ENCODE assay signal across 17 cellular contexts in genomic region chr11:68076371-68077042, GRCh38. TPM values are rescaled to one million over a fixed set of nuclear protein-coding genes. Genes with fewer than 3 reads are reported as not detected.
DNase-seq lines count a peak whose midpoint lies in the region; ATAC-seq, FAIRE-seq and TF ChIP-seq lines count a peak whose summit lies in the region.
"Had no signal": no experiment of that assay in that cellular context is flagged by ENCODE, and none has a peak within 500 bp of the region (broad histone marks: within the 10 kb centered on the region; RNA-seq: fewer than 3 reads in every experiment).

No MANE protein-coding gene starts in this region.

- no peak overlapping the region for H4K5ac ChIP-seq in H1 (ENCODE audit: insufficient read length, low read depth, low read length)

- peaks cover 19% of the 10 kb centered on the region for H3K79me1 ChIP-seq in H1 (ENCODE audit: low read depth, low read length)
- peaks cover 22% of the 10 kb centered on the region for H3K79me1 ChIP-seq in mesenchymal stem cell (replicated peaks; ENCODE audit: low read length, poor library complexity, severe bottlenecking)

- 85% methylated on average over 11 of the region's 11 CpGs; no CpG with 5 or more reads in 1 of the 2 experiments for WGBS in H1 (ENCODE audit: extremely low coverage in 1 of 2, insufficient coverage in 1 of 2, insufficient read length in 1 of 2, insufficient replicate concordance in 2 of 2, low coverage in 1 of 2, low lambda C conversion rate in 2 of 2, missing lambda C conversion rate in 1 of 2), 2 experiments
- 97% methylated on average over 7 of the region's 11 CpGs for WGBS in mesenchymal stem cell

- no peak overlapping the region for H2AFZ ChIP-seq in H1 (ENCODE audit: low read length)
- H2AFZ ChIP-seq in mesenchymal stem cell (ENCODE audit: low read depth, low read length), result no peak overlapping the region

- no peak for ATAC-seq in GM18909 (IDR thresholded peaks at IDR 0.05; ENCODE audit: poor library complexity, unreplicated experiment)
- ATAC-seq: activated T-cell treated with anti-CD3 and anti-CD28 coated beads, Interleukin-2, amount 50 U/mL, for 4 hours; effector memory CD8-positive, alpha-beta T cell; stimulated activated naive CD8-positive, alpha-beta T cell treated with anti-CD3 and anti-CD28 coated beads, Interleukin-15, Interleukin-2, amounts not matched to agents 100 U/mL and 50 U/mL, for 24 hours had no signal

- H3K79me2 ChIP-seq in DOHH2 (ENCODE audit: control insufficient read depth, low read length), result no peaks in the 10 kb centered on the region
- H3K79me2 ChIP-seq in H1 (ENCODE audit: control insufficient read depth in 1 of 2, insufficient read depth in 2 of 2, low read length in 2 of 2), result peaks cover 3 to 42% of the 10 kb centered on the region in 2 experiments

- H2AK5ac ChIP-seq in H1 (ENCODE audit: low read depth, low read length) (no peak overlapping the region), mesenchymal stem cell (ENCODE audit: low read length, severe bottlenecking) (no peak overlapping the region)

- H3K27me3 ChIP-seq in DOHH2 (ENCODE audit: control insufficient read depth, low read length) (no peaks in the 10 kb centered on the region), H1 (replicated peaks in 1 of 4; ENCODE audit: control insufficient read depth in 3 of 4, extremely low read depth in 1 of 4, insufficient read depth in 3 of 4, low read length in 3 of 4) (no peaks in the 10 kb centered on the region), mesenchymal stem cell (ENCODE audit: control insufficient read depth in 1 of 2, insufficient read depth in 1 of 2, low read length in 2 of 2) (no peaks in the 10 kb centered on the region), H7 (ENCODE audit: control insufficient read depth, insufficient read depth, low read length) (no peaks in the 10 kb centered on the region)
- H3K27me3 ChIP-seq: BLaER1 had no signal

- no peaks in the 10 kb centered on the region for H3K9me3 ChIP-seq in DOHH2 (ENCODE audit: control insufficient read depth, insufficient read depth, low read length)
- no peaks in the 10 kb centered on the region for H3K9me3 ChIP-seq in H1 (ENCODE audit: insufficient read depth in 2 of 2, low read depth in 1 of 2, low read length in 1 of 2)
- H3K9me3 ChIP-seq in mesenchymal stem cell (ENCODE audit: control insufficient read depth, low read length), result no peaks in the 10 kb centered on the region
- H3K9me3 ChIP-seq: BLaER1 had no signal

- TF ChIP-seq RAD21 in H1 (IDR thresholded peaks at IDR 0.05 in 1 of 2, conservative IDR thresholded peaks at IDR 0.05 in 1 of 2; ENCODE audit: low read depth in 2 of 2, low read length in 2 of 2), result no peak; a peak in 1 of 4 replicates

- no peak overlapping the region for H3K23ac ChIP-seq in H1 (ENCODE audit: insufficient read length)
- H3K23ac ChIP-seq in mesenchymal stem cell (ENCODE audit: low read length in 2 of 2), result no peak overlapping the region

- no peak overlapping the region for H4K91ac ChIP-seq in H1 (replicated peaks; ENCODE audit: insufficient read length, low read length)
- H4K91ac ChIP-seq in mesenchymal stem cell (ENCODE audit: low read length), result no peak overlapping the region

- H3K4me1 ChIP-seq in DOHH2 (ENCODE audit: control insufficient read depth, low read length) (no peaks in the 10 kb centered on the region), H1 (replicated peaks in 1 of 4; ENCODE audit: control insufficient read depth in 3 of 4, insufficient read depth in 4 of 4, low read length in 3 of 4) (no peaks in the 10 kb centered on the region), mesenchymal stem cell (ENCODE audit: control insufficient read depth, insufficient read depth, low read depth, low read length) (peaks cover 1% of the 10 kb centered on the region)

- H2BK5ac ChIP-seq in H1 (ENCODE audit: low read depth, low read length), result no peak overlapping the region
- no peak overlapping the region for H2BK5ac ChIP-seq in mesenchymal stem cell (ENCODE audit: low read depth, low read length, poor library complexity, severe bottlenecking)

- no peak for TF ChIP-seq POLR2A in H1 (IDR thresholded peaks at IDR 0.05; ENCODE audit: control extremely low read depth in 1 of 2, low read depth in 2 of 2, low read length in 2 of 2)

- H2BK12ac ChIP-seq in H1 (ENCODE audit: low read depth, low read length) (no peak overlapping the region), mesenchymal stem cell (ENCODE audit: low read length in 2 of 2) (no peak overlapping the region)

- H4K20me1 ChIP-seq in DOHH2 (ENCODE audit: control insufficient read depth, insufficient read depth, low read depth, low read length), result no peaks in the 10 kb centered on the region
- H4K20me1 ChIP-seq in H1 (replicated peaks in 1 of 2; ENCODE audit: control insufficient read depth in 1 of 2, insufficient read depth in 2 of 2, low read length in 2 of 2), result peaks cover 3 to 20% of the 10 kb centered on the region in 2 experiments

- no peak overlapping the region for H3K14ac ChIP-seq in H1 (ENCODE audit: insufficient read length)
- no peak overlapping the region for H3K14ac ChIP-seq in mesenchymal stem cell (ENCODE audit: low read length in 2 of 2)

- peak; percentile 7 for TF ChIP-seq CTCF in DOHH2 (IDR thresholded peaks at IDR 0.05; ENCODE audit: low read depth, low read length, poor library complexity, severe bottlenecking)
- TF ChIP-seq CTCF in H1 (IDR thresholded peaks at IDR 0.05; ENCODE audit: control extremely low read depth in 1 of 3, insufficient read depth in 1 of 3, low read depth in 1 of 3, low read length in 3 of 3), result no peak

- H2BK120ac ChIP-seq in H1 (replicated peaks; ENCODE audit: low read depth, low read length) (no peak overlapping the region), mesenchymal stem cell (ENCODE audit: low read depth, low read length) (no peak overlapping the region)

- FAIRE-seq in H1 (lab: Jason Lieb, UNC), result no peak
- no peak for FAIRE-seq in HTR-8/SVneo (lab: Jason Lieb, UNC)

- peak overlapping the region; percentile 23; the same call in 1 of the 2 replicates for H4K8ac ChIP-seq in H1 (ENCODE audit: extremely low read depth, insufficient read depth, low read length)
- H4K8ac ChIP-seq in mesenchymal stem cell (ENCODE audit: low read length), result no peak overlapping the region

- no peak for TF ChIP-seq EP300 in H1 (IDR thresholded peaks at IDR 0.05; ENCODE audit: borderline replicate concordance in 1 of 2, low read depth in 2 of 2, low read length in 2 of 2)

- no peaks in the 10 kb centered on the region for H3K9me2 ChIP-seq in DOHH2 (replicated peaks; ENCODE audit: control insufficient read depth, low read length)

- POLR2A ChIA-PET in H1 (lab: Charles Lee; ENCODE audit: partially characterized antibody), result interaction anchor here (1.5 to 2.4 kb wide), 3 partner anchors 9 to 42 kb away, joined by 4 to 9 read pairs (median 5); no protein-coding TSS in a partner anchor

- H3K27ac ChIP-seq in DOHH2 (ENCODE audit: low read depth, low read length) (no peak overlapping the region), H1 (ENCODE audit: low read depth, low read length) (no peak overlapping the region), mesenchymal stem cell (ENCODE audit: low read length, poor library complexity, severe bottlenecking) (no peak overlapping the region)

- no peak overlapping the region for H3K4ac ChIP-seq in H1 (replicated peaks; ENCODE audit: insufficient read length, low read depth, low read length)
- no peak overlapping the region for H3K4ac ChIP-seq in mesenchymal stem cell (ENCODE audit: low read depth in 1 of 2, low read length in 2 of 2)

- no peak overlapping the region for H2BK20ac ChIP-seq in H1 (ENCODE audit: low read length)

- no peak overlapping the region for H3K56ac ChIP-seq in H1 (replicated peaks; ENCODE audit: insufficient read length, low read depth, low read length)

- H3K4me3 ChIP-seq in DOHH2 (ENCODE audit: low read length) (no peak overlapping the region), H1 (ENCODE audit: extremely low read depth in 1 of 4, insufficient read depth in 2 of 4, low read depth in 3 of 4, low read length in 4 of 4) (no peak overlapping the region), mesenchymal stem cell (ENCODE audit: insufficient read depth in 1 of 2, low read depth in 1 of 2, low read length in 2 of 2) (no peak overlapping the region), H7 (ENCODE audit: insufficient read depth, low read depth, low read length) (no peak overlapping the region)
- H3K4me3 ChIP-seq: BLaER1 had no signal

- no peak overlapping the region for H3K18ac ChIP-seq in H1 (ENCODE audit: extremely low read depth, low read length)
- no peak overlapping the region for H3K18ac ChIP-seq in mesenchymal stem cell (ENCODE audit: low read depth in 1 of 2, low read length in 2 of 2)

- DNase-seq in HuH-7.5 (ENCODE audit: low spot score) (peak; percentile 69), H1 (ENCODE audit: low read depth in 1 of 2, low spot score in 2 of 2) (no peak), mesenchymal stem cell (peak; percentile 16), H7 (no peak), HTR-8/SVneo (ENCODE audit: insufficient read length, low spot score) (no peak), DMS79 (lab: John Stamatoyannopoulos, UW) (no peak)
- DNase-seq: activated B cell treated with CpG ODN at 0.5 μM for 24 hours; activated T-cell treated with anti-CD3 and anti-CD28 coated beads, Interleukin-2, amount 50 U/mL, for 4 hours; effector memory CD8-positive, alpha-beta T cell; NCI-H1048; NCI-H510A; Right ventricle myocardium superior; stimulated activated CD4-positive, alpha-beta T cell treated with anti-CD3 and anti-CD28 coated beads, Interleukin-4, amount 100 ng/mL, for 1 hour; stimulated activated naive CD8-positive, alpha-beta T cell treated with anti-CD3 and anti-CD28 coated beads, Interleukin-15, Interleukin-2, amounts not matched to agents 100 U/mL and 50 U/mL, for 24 hours had no signal

- CTCF ChIA-PET in H1 (lab: Charles Lee; ENCODE audit: partially characterized antibody), result interaction anchor here (0.6 to 1.9 kb wide), 7 partner anchors 24 to 130 kb away, joined by 3 to 5 read pairs (median 3); partner anchors contain the start of gene TCIRG1

- H3K23me2 ChIP-seq in H1 (ENCODE audit: low read depth, low read length), result no peaks in the 10 kb centered on the region

- H3K9ac ChIP-seq in H1 (replicated peaks in 1 of 4; ENCODE audit: extremely low read depth in 1 of 4, low read depth in 3 of 4, low read length in 3 of 4) (no peak overlapping the region), mesenchymal stem cell (ENCODE audit: low read length) (no peak overlapping the region)
- H3K9ac ChIP-seq: BLaER1 had no signal

- H3K4me2 ChIP-seq in DOHH2 (ENCODE audit: low read length) (no peak overlapping the region), H1 (ENCODE audit: insufficient read depth in 1 of 2, low read depth in 2 of 2, low read length in 2 of 2) (no peak overlapping the region), mesenchymal stem cell (ENCODE audit: low read length, poor library complexity, severe bottlenecking) (no peak overlapping the region)

- H3K36me3 ChIP-seq in DOHH2 (ENCODE audit: control insufficient read depth, low read length), result peaks cover 14% of the 10 kb centered on the region
- H3K36me3 ChIP-seq in H1 (ENCODE audit: control insufficient read depth in 2 of 4, insufficient read depth in 4 of 4, low read length in 3 of 4), result peaks cover 18 to 67% (median 39%) of the 10 kb centered on the region in 4 experiments
- peaks cover 25 to 33% of the 10 kb centered on the region in 2 experiments for H3K36me3 ChIP-seq in mesenchymal stem cell (ENCODE audit: control insufficient read depth in 1 of 2, insufficient read depth in 2 of 2, low read depth in 1 of 2, low read length in 2 of 2)
- H3K36me3 ChIP-seq in H7 (replicated peaks; ENCODE audit: control insufficient read depth, insufficient read depth, low read length), result peaks cover 32% of the 10 kb centered on the region

- H2BK15ac ChIP-seq in H1 (ENCODE audit: low read length), result no peak overlapping the region
- H2BK15ac ChIP-seq in mesenchymal stem cell (ENCODE audit: low read depth, poor library complexity, severe bottlenecking), result no peak overlapping the region

- H3F3A ChIP-seq in DOHH2 (ENCODE audit: control insufficient read depth, insufficient read depth), result no peaks in the 10 kb centered on the region

RNA-seq across cellular contexts. Expression of gene TCIRG1, which starts 37.7 kb away (rescaled TPM):
- 25.3 and 25.7 TPM in 2 replicates for total RNA-seq in H1 (2021; fragmentation: NEBNext Ultra II Directional; extraction: Animal tissue kit (Norgen Biotek cat#: 25700))
- polyA plus RNA-seq in H1 (2011; rRNA removed), result 39.6 and 50.2 TPM in 2 replicates
- 35.8 TPM for polyA plus RNA-seq in H1 (2011; cell fraction: cytosol; rRNA removed)
- 287 TPM for polyA plus RNA-seq in H1 (2011; cell fraction: nucleus; rRNA removed)
- 12.7 to 29.5 TPM (median 24.4 TPM) in 4 replicates for polyA plus RNA-seq in H1 (2012, experiment 1 of 2)
- 16.1 TPM for polyA plus RNA-seq in H1 (2012, experiment 2 of 2)
- 25.3 TPM for polyA plus RNA-seq in H1 (2013, experiment 1 of 2)
- 21.2 TPM for polyA plus RNA-seq in H1 (2013, experiment 2 of 2)
- polyA minus RNA-seq in H1 (2011; rRNA and poly(A)+ RNA removed), result 10.0 and 11.3 TPM in 2 replicates
- 15.0 TPM for polyA minus RNA-seq in H1 (2011; cell fraction: cytosol; rRNA and poly(A)+ RNA removed)
- polyA minus RNA-seq in H1 (2011; cell fraction: nucleus; rRNA and poly(A)+ RNA removed), result 43.9 TPM
- 84.2 TPM for polyA plus RNA-seq in mesenchymal stem cell (2013, experiment 1 of 2)
- polyA plus RNA-seq in mesenchymal stem cell (2013, experiment 2 of 2), result 79.4 TPM
- 44.7 and 62.9 TPM in 2 replicates for total RNA-seq in H7 (2014; rRNA removed; shearing (Covaris generic))

RNA-seq across cellular contexts. Expression of gene CHKA, which starts 44.7 kb away (rescaled TPM):
- total RNA-seq in H1 (2021; fragmentation: NEBNext Ultra II Directional; extraction: Animal tissue kit (Norgen Biotek cat#: 25700)), result 86.6 and 88.6 TPM in 2 replicates
- 56.1 and 61.2 TPM in 2 replicates for polyA plus RNA-seq in H1 (2011; rRNA removed)
- polyA plus RNA-seq in H1 (2011; cell fraction: cytosol; rRNA removed), result 62.7 TPM
- 96.7 TPM for polyA plus RNA-seq in H1 (2011; cell fraction: nucleus; rRNA removed)
- polyA plus RNA-seq in H1 (2012, experiment 1 of 2), result 56.0 to 72.8 TPM (median 59.6 TPM) in 4 replicates
- polyA plus RNA-seq in H1 (2012, experiment 2 of 2), result 46.0 TPM
- 42.8 TPM for polyA plus RNA-seq in H1 (2013, experiment 1 of 2)
- 38.7 TPM for polyA plus RNA-seq in H1 (2013, experiment 2 of 2)
- 65.2 and 77.4 TPM in 2 replicates for polyA minus RNA-seq in H1 (2011; rRNA and poly(A)+ RNA removed)
- 39.8 TPM for polyA minus RNA-seq in H1 (2011; cell fraction: cytosol; rRNA and poly(A)+ RNA removed)
- polyA minus RNA-seq in H1 (2011; cell fraction: nucleus; rRNA and poly(A)+ RNA removed), result 69.2 TPM
- 22.7 TPM for polyA plus RNA-seq in mesenchymal stem cell (2013, experiment 1 of 2)
- polyA plus RNA-seq in mesenchymal stem cell (2013, experiment 2 of 2), result 22.9 TPM
- total RNA-seq in H7 (2014; rRNA removed; shearing (Covaris generic)), result 28.4 and 36.1 TPM in 2 replicates

RNA-seq across cellular contexts. Expression of gene NDUFS8, which starts 46.0 kb away (rescaled TPM):
- total RNA-seq in H1 (2021; fragmentation: NEBNext Ultra II Directional; extraction: Animal tissue kit (Norgen Biotek cat#: 25700)), result 182 and 199 TPM in 2 replicates
- 291 and 406 TPM in 2 replicates for polyA plus RNA-seq in H1 (2011; rRNA removed)
- polyA plus RNA-seq in H1 (2011; cell fraction: cytosol; rRNA removed), result 222 TPM
- polyA plus RNA-seq in H1 (2011; cell fraction: nucleus; rRNA removed), result 253 TPM
- polyA plus RNA-seq in H1 (2012, experiment 1 of 2), result 92.1 to 255 TPM (median 248 TPM) in 4 replicates
- 348 TPM for polyA plus RNA-seq in H1 (2012, experiment 2 of 2)
- polyA plus RNA-seq in H1 (2013, experiment 1 of 2), result 130 TPM
- 128 TPM for polyA plus RNA-seq in H1 (2013, experiment 2 of 2)
- 69.8 and 77.8 TPM in 2 replicates for polyA minus RNA-seq in H1 (2011; rRNA and poly(A)+ RNA removed)
- polyA minus RNA-seq in H1 (2011; cell fraction: cytosol; rRNA and poly(A)+ RNA removed), result 133 TPM
- 92.8 TPM for polyA minus RNA-seq in H1 (2011; cell fraction: nucleus; rRNA and poly(A)+ RNA removed)
- 104 TPM for polyA plus RNA-seq in mesenchymal stem cell (2013, experiment 1 of 2)
- polyA plus RNA-seq in mesenchymal stem cell (2013, experiment 2 of 2), result 106 TPM
- 277 and 299 TPM in 2 replicates for total RNA-seq in H7 (2014; rRNA removed; shearing (Covaris generic))

Comparison
In these comparisons a context has a peak if more than half of its experiments do, and no peak if none do; other contexts are left out.
1. DNase-seq: peak in HuH-7.5 (single experiment) and mesenchymal stem cell (single experiment); none in H1 (0 of 2), H7 (single experiment), HTR-8/SVneo (single experiment) and DMS79 (single experiment).